In the genomic region with DNA sequence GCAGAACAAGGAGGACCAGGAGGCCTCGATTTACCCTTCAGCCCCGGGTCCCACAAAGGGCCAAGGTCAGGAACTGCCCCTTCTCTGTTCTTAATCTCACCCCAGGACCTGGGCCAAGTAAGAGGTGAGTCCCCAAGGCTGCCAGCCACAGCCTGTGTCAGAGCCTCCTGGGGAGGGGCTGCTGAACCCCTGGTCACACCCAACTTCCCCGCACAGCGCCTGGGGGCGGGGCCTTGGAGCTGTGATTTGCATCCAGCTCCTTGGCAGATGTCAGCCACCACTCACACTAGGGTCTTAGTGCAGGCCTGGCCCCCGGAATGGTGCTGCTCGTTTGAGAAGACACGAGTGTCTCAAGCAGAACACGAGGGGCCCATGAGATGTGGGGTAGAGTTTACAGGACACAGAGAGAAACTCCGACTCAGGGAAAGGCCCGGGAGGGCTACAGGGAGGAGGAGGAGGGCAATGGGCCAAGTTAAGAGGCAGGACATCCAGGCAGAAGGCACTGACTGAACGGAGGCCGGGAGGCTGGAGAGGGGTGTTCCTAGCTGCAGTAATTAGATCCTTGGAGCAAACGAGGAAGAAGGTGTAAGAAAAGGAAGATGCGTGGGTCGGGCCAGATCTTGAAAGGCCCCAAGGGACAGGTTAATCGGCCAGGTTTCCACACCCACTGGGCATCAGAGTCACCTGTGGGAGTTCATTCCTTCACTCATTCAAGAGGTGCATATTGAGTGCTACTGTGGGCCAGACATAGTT, we compare ENCODE assay signal across 21 cellular contexts. TPM values are rescaled to one million over a fixed set of nuclear protein-coding genes. Genes with fewer than 3 reads are reported as not detected.
DNase-seq lines count a peak whose midpoint lies in the region; ATAC-seq, FAIRE-seq and TF ChIP-seq lines count a peak whose summit lies in the region.
"Had no signal": no experiment of that assay in that cellular context is flagged by ENCODE, and none has a peak within 500 bp of the region (broad histone marks: within the 10 kb centered on the region; RNA-seq: fewer than 3 reads in every experiment).

No MANE protein-coding gene starts in this region.

- POLR2A ChIA-PET in GM12878 (lab: Charles Lee): no interaction called here

- H3K4me3 ChIP-seq in DND-41 (ENCODE audit: low read depth in 1 of 2, low read length in 2 of 2) (no peak overlapping the region), GM12878 (no peak overlapping the region), neural progenitor cell (no peak overlapping the region)
- H3K4me3 ChIP-seq: pancreas, thoracic aorta had no signal

- in situ Hi-C loops in GM12878 (cut with MboI): loop anchor here (5.0 to 10.0 kb wide), 4 partner anchors 81 to 591 kb away; no protein-coding TSS in a partner anchor

- peak overlapping the region; percentile 28 for H3K4me3 Mint-ChIP-seq in neural progenitor cell
- H3K4me3 Mint-ChIP-seq: activated CD4-positive, alpha-beta T cell treated with anti-CD3 and anti-CD28 coated beads for 36 hours; stimulated activated memory B cell treated with anti-CD40 and anti-IgM and Interleukin-4, amounts not matched to agents 10 μg/mL and 1 μg/mL and 100 μg/mL, for 72 hours had no signal

- H3K9ac ChIP-seq in DND-41 (ENCODE audit: low read depth, low read length) (no peak overlapping the region), GM12878 (ENCODE audit: control insufficient read depth, insufficient read depth, low read length) (no peak overlapping the region), neural progenitor cell (no peak overlapping the region)

- H3K27ac Mint-ChIP-seq in neural progenitor cell: peak overlapping the region; percentile 93
- H3K27ac Mint-ChIP-seq: activated CD4-positive, alpha-beta T cell treated with anti-CD3 and anti-CD28 coated beads for 36 hours; activated naive CD4-positive, alpha-beta T cell treated with anti-CD3 and anti-CD28 coated beads, Interleukin-2, amount 50 U/mL, for 72 hours; stimulated activated memory B cell treated with anti-CD40 and anti-IgM and Interleukin-4, amounts not matched to agents 10 μg/mL and 1 μg/mL and 100 μg/mL, for 72 hours had no signal

- H2AFZ ChIP-seq in DND-41 (ENCODE audit: low read depth, low read length) (no peak overlapping the region), GM12878 (ENCODE audit: control insufficient read depth, low read depth, low read length) (no peak overlapping the region), neural progenitor cell (replicated peaks) (no peak overlapping the region)

- H3K79me2 ChIP-seq in DND-41 (ENCODE audit: insufficient read depth, low read length) (no peaks in the 10 kb centered on the region), GM12878 (ENCODE audit: control insufficient read depth, insufficient read depth, low read length) (no peaks in the 10 kb centered on the region), neural progenitor cell (ENCODE audit: low read depth) (no peaks in the 10 kb centered on the region)

- FAIRE-seq in HTR-8/SVneo (lab: Jason Lieb, UNC) (peak; percentile 79), GM12878 (lab: Jason Lieb, UNC) (no peak)
- FAIRE-seq: astrocyte, keratinocyte, pancreas, TTC549 had no signal

- H3K9me3 Mint-ChIP-seq in neural progenitor cell: peaks cover 2% of the 10 kb centered on the region
- H3K9me3 Mint-ChIP-seq: activated naive CD4-positive, alpha-beta T cell treated with anti-CD3 and anti-CD28 coated beads, Interleukin-2, amount 50 U/mL, for 72 hours; stimulated activated memory B cell treated with anti-CD40 and anti-IgM and Interleukin-4, amounts not matched to agents 10 μg/mL and 1 μg/mL and 100 μg/mL, for 72 hours had no signal

- H3K9me3 ChIP-seq in DND-41 (ENCODE audit: insufficient read depth, low read length, severe bottlenecking): no peaks in the 10 kb centered on the region
- H3K9me3 ChIP-seq in GM12878 (replicated peaks; ENCODE audit: control insufficient read depth, insufficient read depth, low read length): no peaks in the 10 kb centered on the region
- no peaks in the 10 kb centered on the region for H3K9me3 ChIP-seq in neural progenitor cell (ENCODE audit: low read depth)
- H3K9me3 ChIP-seq: pancreas, thoracic aorta had no signal

- TF ChIP-seq POLR2A in GM12878 (IDR thresholded peaks at IDR 0.05; ENCODE audit: low read depth, low read length): no peak

- no peaks in the 10 kb centered on the region; the same call in 1 of the 2 replicates for H3K4me1 ChIP-seq in DND-41 (ENCODE audit: insufficient read depth, low read length)
- no peaks in the 10 kb centered on the region; the same call in none of the 2 replicates for H3K4me1 ChIP-seq in GM12878 (ENCODE audit: control insufficient read depth, insufficient read depth, low read length)
- H3K4me1 ChIP-seq in neural progenitor cell: peaks cover 7% of the 10 kb centered on the region
- H3K4me1 ChIP-seq: pancreas had no signal

- no TSS peak for BruUV-seq in GM12878 (replicated peaks; lab: Mats Ljungman, UMichigan)

- no peaks in the 10 kb centered on the region for H3K36me3 Mint-ChIP-seq in neural progenitor cell
- H3K36me3 Mint-ChIP-seq: activated naive CD4-positive, alpha-beta T cell treated with anti-CD3 and anti-CD28 coated beads, Interleukin-2, amount 50 U/mL, for 72 hours; stimulated activated memory B cell treated with anti-CD40 and anti-IgM and Interleukin-4, amounts not matched to agents 10 μg/mL and 1 μg/mL and 100 μg/mL, for 72 hours had no signal

- no peak for TF ChIP-seq EP300 in GM12878 (IDR thresholded peaks at IDR 0.05; ENCODE audit: borderline replicate concordance in 1 of 2, control insufficient read depth in 1 of 2, low read depth in 2 of 2, low read length in 2 of 2)

- no peak for ATAC-seq in DND-41 (ENCODE audit: insufficient read depth, low read depth)
- ATAC-seq in GM12878: no peak
- ATAC-seq in GM18520 (IDR thresholded peaks at IDR 0.05; ENCODE audit: unreplicated experiment): no peak
- ATAC-seq in GM21576 (IDR thresholded peaks at IDR 0.05; ENCODE audit: unreplicated experiment): no peak
- ATAC-seq: activated CD4-positive, alpha-beta T cell treated with anti-CD3 and anti-CD28 coated beads for 36 hours had no signal

- intact Hi-C loops in GM12878 (cut with micrococcal nuclease; ENCODE audit: unreplicated experiment): loop anchor here (1.0 to 2.0 kb wide), 2 partner anchors 94 to 211 kb away; no protein-coding TSS in a partner anchor

- H3K27me3 ChIP-seq in DND-41 (ENCODE audit: insufficient read depth, low read length, poor library complexity): peaks cover 16% of the 10 kb centered on the region
- H3K27me3 ChIP-seq in GM12878 (replicated peaks in 1 of 2; ENCODE audit: control insufficient read depth in 2 of 2, insufficient read depth in 2 of 2, low read length in 1 of 2): no peaks in the 10 kb centered on the region; a peak in 1 of 4 replicates
- H3K27me3 ChIP-seq in neural progenitor cell: no peaks in the 10 kb centered on the region
- H3K27me3 ChIP-seq: pancreas had no signal

- H3K27ac ChIP-seq in DND-41 (ENCODE audit: low read length) (no peak overlapping the region), GM12878 (ENCODE audit: control insufficient read depth, insufficient read depth) (no peak overlapping the region), neural progenitor cell (no peak overlapping the region)
- H3K27ac ChIP-seq: pancreas, thoracic aorta had no signal

- H3K4me2 ChIP-seq in DND-41 (ENCODE audit: insufficient read depth, low read length): no peak overlapping the region
- no peak overlapping the region for H3K4me2 ChIP-seq in GM12878 (ENCODE audit: control insufficient read depth, insufficient read depth)
- no peak overlapping the region for H3K4me2 ChIP-seq in neural progenitor cell

- SMC1A ChIA-PET in GM12878 (lab: Charles Lee; ENCODE audit: uncharacterized antibody, unreplicated experiment): interaction anchor here (1.5 kb wide), 1 partner anchor 95 kb away, joined by 5 read pairs; no protein-coding TSS in a partner anchor

- H3K27me3 Mint-ChIP-seq in neural progenitor cell (ENCODE audit: insufficient read depth, low read depth): peaks cover 15% of the 10 kb centered on the region

- H3F3A ChIP-seq in neural progenitor cell (ENCODE audit: low read depth): peaks cover 8% of the 10 kb centered on the region

- TF ChIP-seq CTCF in DND-41 (IDR thresholded peaks at IDR 0.05; ENCODE audit: borderline replicate concordance, extremely low read depth, low read length, poor library complexity, severe bottlenecking): no peak
- TF ChIP-seq CTCF in GM12878 (IDR thresholded peaks at IDR 0.05 in 2 of 3, conservative IDR thresholded peaks at IDR 0.05 in 1 of 3; ENCODE audit: control insufficient read depth in 2 of 3, extremely low read depth in 1 of 3, insufficient read depth in 1 of 3, low read depth in 3 of 3, low read length in 3 of 3): no peak
- no peak for TF ChIP-seq CTCF in neural progenitor cell (IDR thresholded peaks at IDR 0.05)

- H3K36me3 ChIP-seq in DND-41 (ENCODE audit: insufficient read depth, low read length) (no peaks in the 10 kb centered on the region), GM12878 (ENCODE audit: control insufficient read depth in 2 of 2, insufficient read depth in 2 of 2, low read length in 1 of 2) (no peaks in the 10 kb centered on the region), neural progenitor cell (no peaks in the 10 kb centered on the region)
- H3K36me3 ChIP-seq: pancreas, thoracic aorta had no signal

- peaks cover 22% of the 10 kb centered on the region for H3K4me1 Mint-ChIP-seq in neural progenitor cell
- H3K4me1 Mint-ChIP-seq: activated CD4-positive, alpha-beta T cell treated with anti-CD3 and anti-CD28 coated beads for 36 hours had no signal

- RAD21 ChIA-PET in GM12878 (lab: Charles Lee; ENCODE audit: unreplicated experiment): interaction anchor here (0.6 to 5.0 kb wide), 4 partner anchors 72 to 94 kb away, joined by 3 to 31 read pairs (median 4); no protein-coding TSS in a partner anchor

- WGBS in GM12878 (ENCODE audit: insufficient coverage, insufficient replicate concordance, low lambda C conversion rate, missing lambda C conversion rate): 6% methylated on average over 17 of the region's 17 CpGs

- CTCF ChIA-PET in GM12878 (lab: Yijun Ruan, JAX): interaction anchor here (1.0 to 1.9 kb wide), 4 partner anchors 77 to 591 kb away, joined by 3 to 6 read pairs (median 4); no protein-coding TSS in a partner anchor

- peak; percentile 21 for DNase-seq in DND-41
- no peak for DNase-seq in HTR-8/SVneo (ENCODE audit: insufficient read length, low spot score)
- no peak for DNase-seq in GM12878 (ENCODE audit: low read depth, low spot score)
- peak; percentile 29 for DNase-seq in neural progenitor cell (ENCODE audit: low spot score)
- DNase-seq in DMS153 (lab: John Stamatoyannopoulos, UW): no peak
- DNase-seq: activated CD4-positive, alpha-beta T cell treated with anti-CD3 and anti-CD28 coated beads for 36 hours; cerebellar nuclear complex; foreskin melanocyte; mammary epithelial cell; SW 1271 had no signal

- TF ChIP-seq RAD21 in GM12878 (IDR thresholded peaks at IDR 0.05; ENCODE audit: insufficient read depth, low read depth, low read length): no peak

- H4K20me1 ChIP-seq in DND-41 (ENCODE audit: insufficient read depth, low read length): peaks cover 70% of the 10 kb centered on the region
- H4K20me1 ChIP-seq in GM12878 (ENCODE audit: control insufficient read depth, insufficient read depth): no peaks in the 10 kb centered on the region
- no peaks in the 10 kb centered on the region for H4K20me1 ChIP-seq in neural progenitor cell (ENCODE audit: low read depth)

RNA-seq across cellular contexts. Expression of gene ZBP1, which starts 26.9 kb away (rescaled TPM):
- 2.8 and 6.3 TPM in 2 replicates for total RNA-seq in GM12878 (2013; cell fraction: nucleolus; rRNA removed)
- total RNA-seq in GM12878 (2014; rRNA removed) (7.5 and 8.3 TPM in 2 replicates), GM12878 (2014; rRNA removed; fragmentation: Illumina TruSeq; extraction: Trizol) (4.8 TPM in 2 replicates), GM12878 (2021) (4.8 and 6.3 TPM in 2 replicates), neural progenitor cell (ENCODE audit: low replicate concordance) (not detected in 2 replicates)
- 3.7 TPM for polyA plus RNA-seq in GM12878 (2011; ENCODE audit: low read depth)
- polyA plus RNA-seq in GM12878 (2011; rRNA removed) (5.0 and 5.4 TPM in 2 replicates), GM12878 (2014; fragmentation: Illumina TruSeq; extraction: Trizol) (6.2 and 6.8 TPM in 2 replicates), GM12878 (2014; fragmentation: Nextera tagmentation; extraction: Ambion mirVana) (1 to 10 TPM in 1 of 2 experiments, under 1 TPM in 1; 0.93 to 1.1 TPM), GM12878 (2014; rRNA removed) (9.3 and 10.6 TPM in 2 replicates), GM12878 (2016; fragmentation: Nextera tagmentation; extraction: Ambion mirVana) (1 to 10 TPM; 2.5 to 3.0 TPM)
- 3.0 and 4.5 TPM in 2 replicates for polyA plus RNA-seq in GM12878 (2011; cell fraction: cytosol; rRNA removed)
- 32.4 and 37.2 TPM in 2 replicates for polyA plus RNA-seq in GM12878 (2011; cell fraction: nucleus; rRNA removed)
- polyA plus RNA-seq in GM12878 (2012): 3.7 and 8.2 TPM in 2 replicates
- 2.7 and 4.4 TPM in 2 replicates for polyA minus RNA-seq in GM12878 (2011; rRNA and poly(A)+ RNA removed)
- polyA minus RNA-seq in GM12878 (2011; cell fraction: cytosol; rRNA and poly(A)+ RNA removed): 1.0 and 2.9 TPM in 2 replicates
- 4.7 and 7.9 TPM in 2 replicates for polyA minus RNA-seq in GM12878 (2011; cell fraction: nucleus; rRNA and poly(A)+ RNA removed)
- total RNA-seq: astrocyte, mammary epithelial cell had no signal
- polyA plus RNA-seq: mammary epithelial cell had no signal

RNA-seq across cellular contexts. Expression of gene PCK1, which starts 32.4 kb away (rescaled TPM):
- total RNA-seq in GM12878 (2013; cell fraction: nucleolus; rRNA removed): 0.78 and 0.88 TPM in 2 replicates
- total RNA-seq in GM12878 (2014; rRNA removed) (0.06 and 0.11 TPM in 2 replicates), GM12878 (2014; rRNA removed; fragmentation: Illumina TruSeq; extraction: Trizol) (0.05 TPM in 1 of 2 replicates, not detected in the other), GM12878 (2021) (0.33 and 0.56 TPM in 2 replicates), neural progenitor cell (ENCODE audit: low replicate concordance) (not detected in 2 replicates)
- not detected for polyA plus RNA-seq in GM12878 (2011; ENCODE audit: low read depth)
- polyA plus RNA-seq in GM12878 (2011; rRNA removed) (not detected in 2 replicates), GM12878 (2014; fragmentation: Illumina TruSeq; extraction: Trizol) (0.09 TPM in 1 of 2 replicates, not detected in the other), GM12878 (2014; fragmentation: Nextera tagmentation; extraction: Ambion mirVana) (under 1 TPM in 1 of 2 experiments, not detected in 1; 0.02 TPM), GM12878 (2014; rRNA removed) (0.14 TPM in 2 replicates), GM12878 (2016; fragmentation: Nextera tagmentation; extraction: Ambion mirVana) (not detected)
- polyA plus RNA-seq in GM12878 (2011; cell fraction: cytosol; rRNA removed): not detected in 2 replicates
- not detected in 2 replicates for polyA plus RNA-seq in GM12878 (2011; cell fraction: nucleus; rRNA removed)
- 0.07 TPM in 1 of 2 replicates, not detected in the other for polyA plus RNA-seq in GM12878 (2012)
- not detected in 2 replicates for polyA minus RNA-seq in GM12878 (2011; rRNA and poly(A)+ RNA removed)
- not detected in 2 replicates for polyA minus RNA-seq in GM12878 (2011; cell fraction: cytosol; rRNA and poly(A)+ RNA removed)
- polyA minus RNA-seq in GM12878 (2011; cell fraction: nucleus; rRNA and poly(A)+ RNA removed): not detected in 2 replicates
- total RNA-seq: activated CD4-positive, alpha-beta T cell treated with anti-CD3 and anti-CD28 coated beads for 36 hours; activated naive CD4-positive, alpha-beta T cell treated with anti-CD3 and anti-CD28 coated beads, Interleukin-2, amount 50 U/mL, for 72 hours; astrocyte; Daoy; mammary epithelial cell; myocyte had no signal
- polyA plus RNA-seq: keratinocyte, mammary epithelial cell had no signal

Comparison
In these comparisons a context has a peak if more than half of its experiments do, and no peak if none do; other contexts are left out.
1. DNase-seq: peak in DND-41 (single experiment) and neural progenitor cell (single experiment); none in HTR-8/SVneo (single experiment), GM12878 (single experiment) and DMS153 (single experiment).